Comparison of ENCODE assay signal across 1 cellular context in genomic region chr12:78584695-78585094, GRCh38.
TF ChIP-seq lines count a peak whose summit lies in the region.

No MANE protein-coding gene starts in this region.

TF ChIP-seq in K562, 482 proteins besides CTCF, POLR2A, EP300 and RAD21 (continued from another document):
- TF ChIP-seq ZNF740 (CRISPR knock-in tag; IDR thresholded peaks at IDR 0.05) (no peak), ZNF740 (tag; IDR thresholded peaks at IDR 0.05) (no peak), MAFK (IDR thresholded peaks at IDR 0.05; ENCODE audit: low read length) (no peak)
